ENCODE assay signal across 1 cellular context in genomic region chr2:31379102-31379501, GRCh38.
TF ChIP-seq lines count a peak whose summit lies in the region.

No MANE protein-coding gene starts in this region.

TF ChIP-seq in HepG2, 621 proteins besides CTCF, POLR2A, EP300 and RAD21 (continued from another document):
- no peak for TF ChIP-seq PBX2 (CRISPR knock-in tag; IDR thresholded peaks at IDR 0.05)
- no peak for TF ChIP-seq STAT6 (CRISPR knock-in tag; IDR thresholded peaks at IDR 0.05; ENCODE audit: borderline replicate concordance)
- no peak for TF ChIP-seq ZNF605 (CRISPR knock-in tag; IDR thresholded peaks at IDR 0.05)
- no peak for TF ChIP-seq IRF2 (CRISPR knock-in tag; IDR thresholded peaks at IDR 0.05)
- TF ChIP-seq ZSCAN9 (CRISPR knock-in tag; IDR thresholded peaks at IDR 0.05; ENCODE audit: borderline replicate concordance) = no peak
- TF ChIP-seq RFX3 (CRISPR knock-in tag; IDR thresholded peaks at IDR 0.05) = no peak
